10 cellular contexts compared by ENCODE assay signal in the genomic region with DNA sequence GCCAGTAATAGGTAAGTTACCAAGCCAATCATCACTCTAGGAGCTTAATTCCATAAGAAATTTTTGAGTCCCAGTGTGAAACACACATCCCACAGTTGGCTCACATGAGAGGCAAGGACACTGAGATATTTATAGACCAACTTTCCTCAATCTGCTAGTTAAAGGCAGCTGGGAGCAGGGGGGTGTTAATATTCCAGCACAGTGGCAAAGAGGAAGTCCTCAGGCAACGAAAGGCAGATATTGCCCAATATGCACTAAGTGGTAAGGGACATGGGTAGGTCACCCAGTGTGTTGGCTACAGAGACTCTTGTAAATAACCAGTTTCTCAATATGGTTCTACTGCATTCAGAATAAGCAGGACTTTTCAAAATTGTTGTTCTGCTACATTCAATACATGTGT.
DNase-seq lines count a peak whose midpoint lies in the region; ATAC-seq and TF ChIP-seq lines count a peak whose summit lies in the region.
"Had no signal": no experiment of that assay in that cellular context is flagged by ENCODE, and none has a peak within 500 bp of the region (broad histone marks: within the 10 kb centered on the region; RNA-seq: fewer than 3 reads in every experiment).

No MANE protein-coding gene starts in this region.

- no peaks in the 10 kb centered on the region for H3K9me3 ChIP-seq in CD8-positive, alpha-beta memory T cell (ENCODE audit: low read length)

- H3K27me3 ChIP-seq in CD8-positive, alpha-beta memory T cell (ENCODE audit: insufficient read depth, low read length, poor library complexity, severe bottlenecking), result no peaks in the 10 kb centered on the region

- POLR2A ChIA-PET in CD8-positive, alpha-beta memory T cell (lab: Charles Lee), result no interaction called here

- H3K4me1 Mint-ChIP-seq in CD8-positive, alpha-beta memory T cell, result peaks cover 2 to 7% (median 5%) of the 10 kb centered on the region in 3 donors
- H3K4me1 Mint-ChIP-seq in natural killer cell treated with Interleukin-12 subunit alpha and Interleukin-12 subunit beta and Interleukin-15 and Interleukin-18, amount 100 ng/mL, for 72 hours (ENCODE audit: low read depth in 2 of 2), result peaks cover 15 to 18% of the 10 kb centered on the region in 2 donors

- no peak for DNase-seq in CD8-positive, alpha-beta memory T cell
- DNase-seq in NOMO-1 (lab: John Stamatoyannopoulos, UW; ENCODE audit: unreplicated experiment in 2 of 2) (peak; percentile 32 to 81), erythroblast (lab: John Stamatoyannopoulos, UW) (peak; percentile 23 to 64), retina (no peak), RPMI8226 (no peak), NCI-H510A (lab: John Stamatoyannopoulos, UW) (no peak)
- no peak for DNase-seq in natural killer cell treated with Interleukin-12 subunit alpha and Interleukin-12 subunit beta and Interleukin-15 and Interleukin-18, amount 100 ng/mL, for 72 hours (ENCODE audit: low spot score)
- no peak for DNase-seq in activated CD4-positive, alpha-beta T cell treated with anti-CD3 and anti-CD28 coated beads for 48 hours
- DNase-seq: DMS79, NCI-H1048 had no signal

- peak in 1 of 2 donors; percentile 70 for ATAC-seq in natural killer cell treated with Interleukin-12 subunit alpha and Interleukin-12 subunit beta and Interleukin-15 and Interleukin-18, amount 100 ng/mL, for 72 hours

- no peaks in the 10 kb centered on the region for H3K9me3 Mint-ChIP-seq in CD8-positive, alpha-beta memory T cell
- no peaks in the 10 kb centered on the region for H3K9me3 Mint-ChIP-seq in natural killer cell treated with Interleukin-12 subunit alpha and Interleukin-12 subunit beta and Interleukin-15 and Interleukin-18, amount 100 ng/mL, for 72 hours

- no peaks in the 10 kb centered on the region for H3K27me3 Mint-ChIP-seq in CD8-positive, alpha-beta memory T cell
- H3K27me3 Mint-ChIP-seq in natural killer cell treated with Interleukin-12 subunit alpha and Interleukin-12 subunit beta and Interleukin-15 and Interleukin-18, amount 100 ng/mL, for 72 hours, result no peaks in the 10 kb centered on the region

- H3K36me3 ChIP-seq in CD8-positive, alpha-beta memory T cell (ENCODE audit: insufficient read depth, low read length), result peaks cover 27% of the 10 kb centered on the region

- no peak for TF ChIP-seq POLR2A in erythroblast (IDR thresholded peaks at IDR 0.05; ENCODE audit: low read length)

- CTCF ChIA-PET in CD8-positive, alpha-beta memory T cell (lab: Charles Lee), result interaction anchor here (1.1 kb wide), 1 partner anchor 8 kb away, joined by 4 read pairs; no protein-coding TSS in a partner anchor

- H3K4me1 ChIP-seq in CD8-positive, alpha-beta memory T cell (ENCODE audit: insufficient read depth, low read length), result no peaks in the 10 kb centered on the region

- no peak overlapping the region for H3K4me3 ChIP-seq in CD8-positive, alpha-beta memory T cell (ENCODE audit: low read length)

- H3K27ac Mint-ChIP-seq in CD8-positive, alpha-beta memory T cell, result peak overlapping the region in 6 of 8 donors; percentile 24 to 77 (median 68)
- peak overlapping the region; percentile 51 to 60 for H3K27ac Mint-ChIP-seq in natural killer cell treated with Interleukin-12 subunit alpha and Interleukin-12 subunit beta and Interleukin-15 and Interleukin-18, amount 100 ng/mL, for 72 hours

- H3K4me3 Mint-ChIP-seq in CD8-positive, alpha-beta memory T cell, result no peak overlapping the region
- H3K4me3 Mint-ChIP-seq in natural killer cell treated with Interleukin-12 subunit alpha and Interleukin-12 subunit beta and Interleukin-15 and Interleukin-18, amount 100 ng/mL, for 72 hours, result no peak overlapping the region

- H3K36me3 Mint-ChIP-seq in CD8-positive, alpha-beta memory T cell, result peaks cover 0 to 86% (median 12%) of the 10 kb centered on the region in 3 donors
- peaks cover 22% of the 10 kb centered on the region for H3K36me3 Mint-ChIP-seq in natural killer cell treated with Interleukin-12 subunit alpha and Interleukin-12 subunit beta and Interleukin-15 and Interleukin-18, amount 100 ng/mL, for 72 hours

- H3K27ac ChIP-seq in CD8-positive, alpha-beta memory T cell (ENCODE audit: low read depth, low read length), result no peak overlapping the region

Comparison
In these comparisons a context has a peak if more than half of its experiments do, and no peak if none do; other contexts are left out.
1. DNase-seq: peak in NOMO-1 (2 of 2) and erythroblast (2 of 2); none in CD8-positive, alpha-beta memory T cell (0 of 5), natural killer cell treated with Interleukin-12 subunit alpha and Interleukin-12 subunit beta and Interleukin-15 and Interleukin-18, amount 100 ng/mL, for 72 hours (single experiment), retina (single experiment), RPMI8226 (single experiment), NCI-H510A (single experiment) and activated CD4-positive, alpha-beta T cell treated with anti-CD3 and anti-CD28 coated beads for 48 hours (single experiment).